ENCODE assay signal across 21 cellular contexts in the genomic region with DNA sequence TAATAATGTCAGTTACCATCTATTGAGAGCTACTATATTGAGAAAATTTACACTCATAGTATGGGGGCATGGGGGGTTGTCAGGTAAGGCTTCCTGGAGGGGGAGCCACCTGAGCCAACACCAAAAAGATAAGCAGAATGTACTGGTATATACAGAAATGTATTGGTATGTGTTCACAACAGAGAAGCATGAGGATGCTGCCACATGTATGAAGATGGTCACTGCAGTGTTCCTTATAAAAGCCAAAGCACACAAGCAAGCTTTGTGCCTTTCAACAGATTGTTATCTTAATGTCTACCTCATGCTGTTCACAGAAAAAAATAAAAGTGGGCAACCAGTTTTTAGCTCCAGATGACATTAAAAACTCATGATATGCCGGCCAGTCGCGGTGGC.
A peak's percentile ranks its signal among the peaks of the same experiment; 100 is the strongest.
DNase-seq lines count a peak whose midpoint lies in the region; ATAC-seq, FAIRE-seq and TF ChIP-seq lines count a peak whose summit lies in the region.
"Had no signal": no experiment of that assay in that cellular context is flagged by ENCODE, and none has a peak within 500 bp of the region (broad histone marks: within the 10 kb centered on the region; RNA-seq: fewer than 3 reads in every experiment).

No MANE protein-coding gene starts in this region.

- H3K27me3 ChIP-seq in heart right ventricle (no peaks in the 10 kb centered on the region), right cardiac atrium (ENCODE audit: control insufficient read depth, insufficient read depth) (no peaks in the 10 kb centered on the region), astrocyte (ENCODE audit: insufficient read depth, low read length) (no peaks in the 10 kb centered on the region)
- H3K27me3 ChIP-seq: MG63, ovary, Peyer's patch had no signal

- DNase-seq in heart right ventricle: no peak
- DNase-seq in right cardiac atrium: no peak
- DNase-seq in astrocyte (ENCODE audit: low read depth): no peak
- DNase-seq in NCI-H1694 treated with DMSO at 0.1 percent for 48 hours (lab: John Stamatoyannopoulos, UW): no peak
- no peak for DNase-seq in posterior cingulate gyrus
- no peak for DNase-seq in globus pallidus (ENCODE audit: low spot score)
- DNase-seq: activated CD4-positive, alpha-beta T cell treated with anti-CD3 and anti-CD28 coated beads for 48 hours; activated CD8-positive, alpha-beta memory T cell treated with anti-CD3 and anti-CD28 coated beads, Interleukin-2, amount 50 U/mL, for 4 hours; activated gamma-delta T cell; cerebellar nuclear complex; GF-D8; ovary; Peyer's patch; stimulated activated CD8-positive, alpha-beta memory T cell treated with anti-CD3 and anti-CD28 coated beads, Interleukin-4, amount 100 ng/mL, for 48 hours; substantia nigra had no signal

- H3K27ac ChIP-seq in heart right ventricle: peak overlapping the region in 7 of 10 donors; percentile 6 to 75 (median 65)
- no peak overlapping the region for H3K27ac ChIP-seq in right cardiac atrium (ENCODE audit: low read length)
- peak overlapping the region; percentile 63 for H3K27ac ChIP-seq in astrocyte (ENCODE audit: low read depth, low read length)
- H3K27ac ChIP-seq in mesodermal cell (ENCODE audit: low read depth, low read length, severe bottlenecking): peak overlapping the region; percentile 7
- H3K27ac ChIP-seq: C4-2B, ovary, Peyer's patch had no signal

- H3K36me3 Mint-ChIP-seq in astrocyte (ENCODE audit: low read depth, unreplicated experiment): no peaks in the 10 kb centered on the region

- H3K4me1 ChIP-seq in heart right ventricle (peaks cover 0 to 50% (median 17%) of the 10 kb centered on the region in 9 donors), right cardiac atrium (ENCODE audit: control insufficient read depth, insufficient read depth, low read length) (no peaks in the 10 kb centered on the region), astrocyte (ENCODE audit: insufficient read depth, low read length) (peaks cover 11% of the 10 kb centered on the region), mesodermal cell (ENCODE audit: control insufficient read depth, insufficient read depth, low read length, poor library complexity, severe bottlenecking) (peaks cover 3% of the 10 kb centered on the region)
- H3K4me1 ChIP-seq: Peyer's patch had no signal

- H3K27ac Mint-ChIP-seq in astrocyte (ENCODE audit: unreplicated experiment): peak overlapping the region; percentile 86

- H3K4me3 ChIP-seq in heart right ventricle: no peak overlapping the region
- no peak overlapping the region for H3K4me3 ChIP-seq in right cardiac atrium (ENCODE audit: low read length)
- no peak overlapping the region for H3K4me3 ChIP-seq in astrocyte (ENCODE audit: insufficient read depth, low read depth, low read length)
- H3K4me3 ChIP-seq in mesodermal cell (ENCODE audit: extremely low read depth, insufficient read depth, low read length, poor library complexity, severe bottlenecking): no peak overlapping the region
- H3K4me3 ChIP-seq: GM12878, MG63, ovary, Peyer's patch had no signal

- H3K9me3 ChIP-seq in heart right ventricle (no peaks in the 10 kb centered on the region), right cardiac atrium (ENCODE audit: control insufficient read depth, low read length) (no peaks in the 10 kb centered on the region), astrocyte (ENCODE audit: insufficient read depth, low read depth, low read length) (no peaks in the 10 kb centered on the region), mesodermal cell (ENCODE audit: control insufficient read depth, low read length) (no peaks in the 10 kb centered on the region)
- H3K9me3 ChIP-seq: MG63, ovary, Peyer's patch had no signal

- peak overlapping the region; percentile 78 for H3K4me2 ChIP-seq in astrocyte (ENCODE audit: low read length)

- no peaks in the 10 kb centered on the region for H3K9me3 Mint-ChIP-seq in astrocyte (ENCODE audit: unreplicated experiment)

- peaks cover 10% of the 10 kb centered on the region for H4K20me1 ChIP-seq in astrocyte (ENCODE audit: insufficient read depth, low read length)

- H3K36me3 ChIP-seq in heart right ventricle: no peaks in the 10 kb centered on the region
- H3K36me3 ChIP-seq in astrocyte (ENCODE audit: insufficient read depth, low read length): no peaks in the 10 kb centered on the region
- no peaks in the 10 kb centered on the region for H3K36me3 ChIP-seq in mesodermal cell (ENCODE audit: control insufficient read depth, insufficient read depth, low read length)
- H3K36me3 ChIP-seq: MG63, ovary, Peyer's patch had no signal

- intact Hi-C loops in heart right ventricle (cut with DNase I): loop anchor here in 1 of 10 donors (10.0 kb wide), 1 partner anchor 145 kb away; a partner anchor contains a TSS
- intact Hi-C loops in right cardiac atrium (cut with DNase I): no loop called here
- intact Hi-C loops in posterior cingulate gyrus (cut with DNase I): no loop called here

- no peak overlapping the region for H3K4me3 Mint-ChIP-seq in astrocyte (ENCODE audit: unreplicated experiment)

- H3K79me2 ChIP-seq in astrocyte (ENCODE audit: insufficient read depth, low read length): peaks cover 15% of the 10 kb centered on the region

- FAIRE-seq in astrocyte (lab: Jason Lieb, UNC): peak; percentile 49
- FAIRE-seq: GM12878, HepG2 had no signal

- TF ChIP-seq CTCF in heart right ventricle (IDR thresholded peaks at IDR 0.05) (no peak), astrocyte (IDR thresholded peaks at IDR 0.05; ENCODE audit: insufficient read depth, low read depth, low read length) (no peak)

- H3K4me1 Mint-ChIP-seq in astrocyte (ENCODE audit: low read depth, unreplicated experiment): peaks cover 20% of the 10 kb centered on the region

- H3K9ac ChIP-seq in astrocyte (ENCODE audit: low read length): peak overlapping the region; percentile 38

- WGBS in heart right ventricle, 2 donors: 96 to 97% methylated on average over 3 of the region's 3 CpGs
- over 99% methylated on average over 3 of the region's 3 CpGs for WGBS in right cardiac atrium
- WGBS in mesodermal cell (ENCODE audit: insufficient coverage in 2 of 2), 2 experiments: 76 to 100% methylated on average over 3 of the region's 3 CpGs

- no peaks in the 10 kb centered on the region for H3K27me3 Mint-ChIP-seq in astrocyte (ENCODE audit: low read depth, unreplicated experiment)

- ATAC-seq in heart right ventricle: peak in 1 of 8 donors; percentile 12
- ATAC-seq in right cardiac atrium: no peak
- no peak for ATAC-seq in GM18909 (IDR thresholded peaks at IDR 0.05; ENCODE audit: poor library complexity, unreplicated experiment)
- ATAC-seq: HepG2 had no signal

- H2AFZ ChIP-seq in astrocyte (ENCODE audit: low read depth, low read length): no peak overlapping the region
